ENCODE assay signal across 16 cellular contexts in genomic region chr6:107026965-107027364, GRCh38. TPM values are rescaled to one million over a fixed set of nuclear protein-coding genes. Genes with fewer than 3 reads are reported as not detected.
DNase-seq lines count a peak whose midpoint lies in the region; ATAC-seq and TF ChIP-seq lines count a peak whose summit lies in the region.
"Had no signal": no experiment of that assay in that cellular context is flagged by ENCODE, and none has a peak within 500 bp of the region (broad histone marks: within the 10 kb centered on the region; RNA-seq: fewer than 3 reads in every experiment).

No MANE protein-coding gene starts in this region.

- no peak for TF ChIP-seq POLR2A in uterus (IDR thresholded peaks at IDR 0.05)

- no peaks in the 10 kb centered on the region for H3K27me3 Mint-ChIP-seq in activated naive CD4-positive, alpha-beta T cell treated with anti-CD3 and anti-CD28 coated beads, Interleukin-2, amount 50 U/mL, for 24 hours
- H3K27me3 Mint-ChIP-seq in WTC11 (ENCODE audit: low read depth): no peaks in the 10 kb centered on the region; the same call in 1 of the 2 replicates
- peaks cover 5 to 10% (median 6%) of the 10 kb centered on the region in 3 donors for H3K27me3 Mint-ChIP-seq in immature natural killer cell (ENCODE audit: low read depth in 3 of 3)

- H3K4me3 ChIP-seq in uterus: no peak overlapping the region
- H3K4me3 ChIP-seq: adrenal gland had no signal

- H3K9me3 ChIP-seq in uterus: no peaks in the 10 kb centered on the region
- H3K9me3 ChIP-seq: adrenal gland, neutrophil, right atrium auricular region had no signal

- intact Hi-C loops in uterus (cut with DNase I; ENCODE audit: low total_unique reads): no loop called here

- H3K36me3 Mint-ChIP-seq in activated naive CD4-positive, alpha-beta T cell treated with anti-CD3 and anti-CD28 coated beads, Interleukin-2, amount 50 U/mL, for 24 hours: peaks cover 3% of the 10 kb centered on the region
- H3K36me3 Mint-ChIP-seq in WTC11 (0 out of 2 replicates have a peak, but pooled peaks cover 2% of the 10 kb centered on the region), immature natural killer cell (peaks cover 0 to 7% (median 0%) of the 10 kb centered on the region in 3 donors)
- H3K36me3 Mint-ChIP-seq in stimulated activated effector memory CD8-positive, alpha-beta T cell treated with anti-CD3 and anti-CD28 coated beads, Interleukin-12 subunit alpha, Interleukin-12 subunit beta, amount 100 ng/mL, for 72 hours: peaks cover 30% of the 10 kb centered on the region

- CTCF ChIA-PET in WTC11 (lab: Charles Lee): interaction anchor here (0.6 to 1.3 kb wide), 8 partner anchors 12 to 1156 kb away, joined by 3 to 4 read pairs (median 3); no protein-coding TSS in a partner anchor

- ATAC-seq in WTC11 (no peak), HG02642 (IDR thresholded peaks at IDR 0.05; ENCODE audit: poor library complexity, unreplicated experiment) (no peak)
- no peak for ATAC-seq in stimulated activated effector memory CD8-positive, alpha-beta T cell treated with anti-CD3 and anti-CD28 coated beads, Interleukin-12 subunit alpha, Interleukin-12 subunit beta, amount 100 ng/mL, for 72 hours

- no peak for DNase-seq in activated naive CD4-positive, alpha-beta T cell (lab: John Stamatoyannopoulos, UW)
- DNase-seq in WTC11 (ENCODE audit: low spot score) (no peak), immature natural killer cell (no peak), GM10266 (ENCODE audit: extremely low spot score) (no peak), uterus (no peak)
- DNase-seq in stimulated activated effector memory CD8-positive, alpha-beta T cell treated with anti-CD3 and anti-CD28 coated beads, Interleukin-12 subunit alpha, Interleukin-12 subunit beta, amount 100 ng/mL, for 72 hours (ENCODE audit: low spot score in 2 of 2): no peak
- DNase-seq: adrenal gland, cerebellar nuclear complex, islet precursor cell, NCI-H1694, NCI-H226 had no signal

- H3K27ac Mint-ChIP-seq in activated naive CD4-positive, alpha-beta T cell treated with anti-CD3 and anti-CD28 coated beads, Interleukin-2, amount 50 U/mL, for 24 hours: no peak overlapping the region
- H3K27ac Mint-ChIP-seq in WTC11: no peak overlapping the region
- H3K27ac Mint-ChIP-seq in immature natural killer cell: peak overlapping the region in 2 of 6 donors; percentile 68 to 71
- H3K27ac Mint-ChIP-seq in stimulated activated effector memory CD8-positive, alpha-beta T cell treated with anti-CD3 and anti-CD28 coated beads, Interleukin-12 subunit alpha, Interleukin-12 subunit beta, amount 100 ng/mL, for 72 hours: peak overlapping the region; percentile 38

- no peak overlapping the region for H3K27ac ChIP-seq in uterus
- H3K27ac ChIP-seq: adrenal gland, neutrophil, right atrium auricular region had no signal

- peak overlapping the region; percentile 51 for H3K4me3 Mint-ChIP-seq in activated naive CD4-positive, alpha-beta T cell treated with anti-CD3 and anti-CD28 coated beads, Interleukin-2, amount 50 U/mL, for 24 hours
- H3K4me3 Mint-ChIP-seq in WTC11 (peak overlapping the region; percentile 27; the same call in 1 of the 2 replicates), immature natural killer cell (peak overlapping the region; percentile 73 to 98 (median 96))
- H3K4me3 Mint-ChIP-seq in stimulated activated effector memory CD8-positive, alpha-beta T cell treated with anti-CD3 and anti-CD28 coated beads, Interleukin-12 subunit alpha, Interleukin-12 subunit beta, amount 100 ng/mL, for 72 hours: peak overlapping the region; percentile 97

- TF ChIP-seq CTCF in WTC11 (IDR thresholded peaks at IDR 0.05) (no peak), GM10266 (IDR thresholded peaks at IDR 0.05; ENCODE audit: control insufficient read depth, insufficient read depth, low read depth, missing control alignments) (no peak), uterus (IDR thresholded peaks at IDR 0.05) (no peak)

- no peaks in the 10 kb centered on the region for H3K36me3 ChIP-seq in uterus
- H3K36me3 ChIP-seq: adrenal gland, neutrophil, right atrium auricular region had no signal

- H3K9me3 Mint-ChIP-seq in activated naive CD4-positive, alpha-beta T cell treated with anti-CD3 and anti-CD28 coated beads, Interleukin-2, amount 50 U/mL, for 24 hours: no peaks in the 10 kb centered on the region
- peaks cover 6% of the 10 kb centered on the region for H3K9me3 Mint-ChIP-seq in WTC11
- no peaks in the 10 kb centered on the region for H3K9me3 Mint-ChIP-seq in immature natural killer cell
- no peaks in the 10 kb centered on the region for H3K9me3 Mint-ChIP-seq in stimulated activated effector memory CD8-positive, alpha-beta T cell treated with anti-CD3 and anti-CD28 coated beads, Interleukin-12 subunit alpha, Interleukin-12 subunit beta, amount 100 ng/mL, for 72 hours

- peaks cover 27% of the 10 kb centered on the region for H3K4me1 Mint-ChIP-seq in activated naive CD4-positive, alpha-beta T cell treated with anti-CD3 and anti-CD28 coated beads, Interleukin-2, amount 50 U/mL, for 24 hours
- H3K4me1 Mint-ChIP-seq in WTC11 (peaks cover 14% of the 10 kb centered on the region), immature natural killer cell (peaks cover 25 to 29% of the 10 kb centered on the region in 2 donors)
- peaks cover 23% of the 10 kb centered on the region for H3K4me1 Mint-ChIP-seq in stimulated activated effector memory CD8-positive, alpha-beta T cell treated with anti-CD3 and anti-CD28 coated beads, Interleukin-12 subunit alpha, Interleukin-12 subunit beta, amount 100 ng/mL, for 72 hours

- H3K27me3 ChIP-seq in uterus: no peaks in the 10 kb centered on the region
- H3K27me3 ChIP-seq: adrenal gland, neutrophil, right atrium auricular region had no signal

- POLR2A ChIA-PET in WTC11 (lab: Charles Lee): no interaction called here

- H3K4me1 ChIP-seq in uterus: no peaks in the 10 kb centered on the region

TF ChIP-seq in WTC11, 78 proteins besides CTCF, POLR2A, EP300 and RAD21:
- TF ChIP-seq ZNF532 (CRISPR knock-in tag; IDR thresholded peaks at IDR 0.05; ENCODE audit: borderline replicate concordance) (no peak), E2F5 (CRISPR knock-in tag; IDR thresholded peaks at IDR 0.05) (no peak), NR1H2 (CRISPR knock-in tag; IDR thresholded peaks at IDR 0.05) (no peak), ZBTB21 (CRISPR knock-in tag; IDR thresholded peaks at IDR 0.05; ENCODE audit: borderline replicate concordance) (no peak), SP1 (CRISPR knock-in tag; conservative IDR thresholded peaks at IDR 0.05) (no peak), SMAD3 (CRISPR knock-in tag; IDR thresholded peaks at IDR 0.05; ENCODE audit: borderline replicate concordance) (no peak)

RNA-seq across cellular contexts. Expression of gene MTRES1, which starts 1.0 kb away (rescaled TPM):
- total RNA-seq in WTC11 (2021) (17.2 to 21.0 TPM (median 20.7 TPM) in 3 replicates), uterus (10 to 100 TPM in 2 of 4 donors, 1 to 10 TPM in 1, under 1 TPM in 1; 0.77 to 16.5 (median 11.3) TPM)
- 10 to 100 TPM in 1 of 3 donors, 1 to 10 TPM in 2; 7.7 to 17.8 (median 7.9) TPM for polyA plus RNA-seq in immature natural killer cell

RNA-seq across cellular contexts. Expression of gene CD24, which starts 52.4 kb away (rescaled TPM):
- total RNA-seq in WTC11 (2021): 937 to 1,030 TPM (median 998 TPM) in 3 replicates
- polyA plus RNA-seq in immature natural killer cell: under 1 TPM in 2 of 3 donors, not detected in 1; 0.28 to 0.48 TPM
- 100 to 1,000 TPM in 1 of 4 donors, 10 to 100 TPM in 1, 1 to 10 TPM in 2; 5.1 to 235 (median 9.4) TPM for total RNA-seq in uterus
- total RNA-seq: lung microvascular endothelial cell had no signal

Comparison
In these comparisons a context has a peak if more than half of its experiments do, and no peak if none do; other contexts are left out.
1. H3K4me3 Mint-ChIP-seq: peak in every context shown above with its lines; median percentile 97 in stimulated activated effector memory CD8-positive, alpha-beta T cell treated with anti-CD3 and anti-CD28 coated beads, Interleukin-12 subunit alpha, Interleukin-12 subunit beta, amount 100 ng/mL, for 72 hours; 96 in immature natural killer cell; 51 in activated naive CD4-positive, alpha-beta T cell treated with anti-CD3 and anti-CD28 coated beads, Interleukin-2, amount 50 U/mL, for 24 hours; 27 in WTC11.